ENCODE assay signal across 22 cellular contexts in the genomic region with DNA sequence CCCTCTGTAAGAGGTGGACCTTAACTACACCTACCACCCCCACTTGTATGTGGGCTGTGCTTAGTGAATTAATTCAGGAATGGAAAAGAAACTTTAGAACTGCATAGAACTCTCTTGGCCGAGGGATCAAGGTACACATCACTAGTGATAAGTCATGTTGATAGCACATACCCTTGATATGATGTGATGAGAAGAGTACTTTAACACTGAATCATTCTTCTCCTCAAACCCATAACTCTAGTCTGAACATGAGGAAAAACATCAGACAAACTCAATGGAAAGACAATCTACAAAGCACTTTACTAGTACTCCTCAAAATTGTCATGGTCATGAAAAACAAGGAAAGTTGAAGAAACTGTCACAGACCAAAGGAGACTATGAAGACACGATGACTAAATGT.
DNase-seq lines count a peak whose midpoint lies in the region; ATAC-seq, FAIRE-seq and TF ChIP-seq lines count a peak whose summit lies in the region.
"Had no signal": no experiment of that assay in that cellular context is flagged by ENCODE, and none has a peak within 500 bp of the region (broad histone marks: within the 10 kb centered on the region; RNA-seq: fewer than 3 reads in every experiment).

No MANE protein-coding gene starts in this region.

- H3K27me3 ChIP-seq in mammary epithelial cell (ENCODE audit: insufficient read depth, low read length) (no peaks in the 10 kb centered on the region), small intestine (ENCODE audit: control insufficient read depth in 2 of 2, insufficient read depth in 2 of 2, low read length in 2 of 2) (no peaks in the 10 kb centered on the region)
- H3K27me3 ChIP-seq: BLaER1 had no signal

- no peak overlapping the region for H3K4me3 Mint-ChIP-seq in MCF 10A (ENCODE audit: unreplicated experiment)
- H3K4me3 Mint-ChIP-seq: B cell; CD4-positive, CD25-positive, alpha-beta regulatory T cell; CD8-positive, alpha-beta T cell; H9; HFFc6 had no signal

- H3K4me3 ChIP-seq in mammary epithelial cell (replicated peaks in 1 of 3; ENCODE audit: insufficient read depth in 1 of 3, low read depth in 2 of 3, low read length in 3 of 3) (no peak overlapping the region), epithelial cell of esophagus (ENCODE audit: low read length) (no peak overlapping the region), small intestine (ENCODE audit: low read depth in 1 of 2, low read length in 2 of 2) (no peak overlapping the region)
- H3K4me3 ChIP-seq: BLaER1, GM23248 had no signal

- H3K27ac ChIP-seq in mammary epithelial cell (ENCODE audit: insufficient read depth, low read depth, low read length) (no peak overlapping the region), small intestine (ENCODE audit: low read depth in 1 of 2, low read length in 1 of 2) (no peak overlapping the region)
- H3K27ac ChIP-seq: 22Rv1, BLaER1, C4-2B, GM23248 had no signal

- no peaks in the 10 kb centered on the region for H4K20me1 ChIP-seq in mammary epithelial cell (ENCODE audit: insufficient read depth, low read length)
- H4K20me1 ChIP-seq: BLaER1 had no signal

- BruUV-seq in mammary epithelial cell (replicated peaks; lab: Mats Ljungman, UMichigan) (no TSS peak), MCF 10A (replicated peaks; lab: Mats Ljungman, UMichigan) (no TSS peak)

- no peak overlapping the region for H3K9ac ChIP-seq in mammary epithelial cell (ENCODE audit: insufficient read depth, low read length)
- H3K9ac ChIP-seq: BLaER1, GM23248 had no signal

- intact Hi-C loops in mammary epithelial cell (cut with micrococcal nuclease), result no loop called here
- intact Hi-C loops in MCF 10A (cut with micrococcal nuclease), result no loop called here

- no peak for TF ChIP-seq CTCF in mammary epithelial cell (conservative IDR thresholded peaks at IDR 0.05 in 1 of 2, IDR thresholded peaks at IDR 0.05 in 1 of 2; ENCODE audit: extremely low read depth in 1 of 2, insufficient read depth in 1 of 2, low read depth in 1 of 2, low read length in 2 of 2)
- TF ChIP-seq CTCF in MCF 10A (IDR thresholded peaks at IDR 0.05; ENCODE audit: unreplicated experiment), result no peak
- TF ChIP-seq CTCF in epithelial cell of esophagus (IDR thresholded peaks at IDR 0.05; ENCODE audit: insufficient read depth, low read depth, low read length, missing control alignments), result no peak

- peak; percentile 8 for DNase-seq in mammary epithelial cell
- DNase-seq in MCF 10A (ENCODE audit: unreplicated experiment), result no peak
- DNase-seq in epithelial cell of esophagus (ENCODE audit: low read depth), result peak; percentile 51
- DNase-seq in small intestine, result peak; percentile 63
- DNase-seq in left lobe of liver (ENCODE audit: low spot score), result no peak
- DNase-seq in HEK293T (ENCODE audit: extremely low spot score), result no peak
- DNase-seq: Caco-2; CD4-positive, CD25-positive, alpha-beta regulatory T cell; CD8-positive, alpha-beta T cell; DMS153; DND-41; GM23248; H9; HFFc6 had no signal

- no peak overlapping the region for H2AFZ ChIP-seq in mammary epithelial cell (ENCODE audit: low read depth, low read length)
- H2AFZ ChIP-seq: GM23248 had no signal

- dilution Hi-C loops in mammary epithelial cell (cut with HindIII; ENCODE audit: low sequenced_read_pairs), result no loop called here

- H3K9me3 ChIP-seq in mammary epithelial cell (replicated peaks; ENCODE audit: insufficient read depth, low read length) (no peaks in the 10 kb centered on the region), small intestine (ENCODE audit: control insufficient read depth, low read depth) (no peaks in the 10 kb centered on the region)
- H3K9me3 ChIP-seq: BLaER1, Caco-2 had no signal

- no peak for FAIRE-seq in small intestine (lab: Jason Lieb, UNC)
- FAIRE-seq: A204.1, G401.6, H1 had no signal

- no peaks in the 10 kb centered on the region for H3K4me1 Mint-ChIP-seq in MCF 10A (ENCODE audit: insufficient read depth, unreplicated experiment)
- H3K4me1 Mint-ChIP-seq: B cell; CD4-positive, CD25-positive, alpha-beta regulatory T cell; H9 had no signal

- ATAC-seq in left lobe of liver, result no peak
- ATAC-seq: CD8-positive, alpha-beta T cell; HCT116 had no signal

- CTCF ChIA-PET in mammary epithelial cell (lab: Charles Lee; ENCODE audit: low non-redundant PET) (no interaction called here), MCF 10A (lab: Yijun Ruan, JAX) (no interaction called here), HEK293T (lab: Yijun Ruan, JAX) (no interaction called here)

- no peak overlapping the region for H3K27ac Mint-ChIP-seq in MCF 10A (ENCODE audit: low read depth, unreplicated experiment)
- H3K27ac Mint-ChIP-seq: B cell; CD8-positive, alpha-beta T cell; H9; HFFc6 had no signal

- no peaks in the 10 kb centered on the region for H3K9me3 Mint-ChIP-seq in MCF 10A (ENCODE audit: unreplicated experiment)
- H3K9me3 Mint-ChIP-seq: CD8-positive, alpha-beta T cell; H9 had no signal

- 63% methylated on average over 2 of the region's 2 CpGs for WGBS in mammary epithelial cell (ENCODE audit: low coverage, missing lambda C conversion rate)
- 51 to 70% (median 59%) methylated on average over 2 of the region's 2 CpGs for WGBS in small intestine, 3 donors

- H3K79me2 ChIP-seq in mammary epithelial cell (ENCODE audit: insufficient read depth, low read length), result no peaks in the 10 kb centered on the region

- in situ Hi-C loops in mammary epithelial cell (cut with MboI; ENCODE audit: low sequenced_read_pairs in 2 of 2), result no loop called here

- no peaks in the 10 kb centered on the region for H3K27me3 Mint-ChIP-seq in MCF 10A (ENCODE audit: insufficient read depth, unreplicated experiment)
- H3K27me3 Mint-ChIP-seq: B cell had no signal

- no peak overlapping the region for H3K4me2 ChIP-seq in mammary epithelial cell (ENCODE audit: insufficient read depth, low read depth, low read length)
- H3K4me2 ChIP-seq: BLaER1 had no signal

- no peaks in the 10 kb centered on the region for H3K4me1 ChIP-seq in mammary epithelial cell (ENCODE audit: insufficient read depth, low read length)
- H3K4me1 ChIP-seq in small intestine (ENCODE audit: control insufficient read depth in 2 of 2, insufficient read depth in 1 of 2, low read depth in 1 of 2, low read length in 1 of 2), result no peaks in the 10 kb centered on the region
- H3K4me1 ChIP-seq: BLaER1, Caco-2 had no signal

- H3K36me3 Mint-ChIP-seq in MCF 10A (ENCODE audit: insufficient read depth, unreplicated experiment), result no peaks in the 10 kb centered on the region
- H3K36me3 Mint-ChIP-seq: CD4-positive, CD25-positive, alpha-beta regulatory T cell; CD8-positive, alpha-beta T cell had no signal

- POLR2A ChIA-PET in MCF 10A (lab: Yijun Ruan, JAX) (no interaction called here), HEK293T (lab: Yijun Ruan, JAX) (no interaction called here)

- H3K36me3 ChIP-seq in mammary epithelial cell (ENCODE audit: insufficient read depth, low read length) (no peaks in the 10 kb centered on the region), small intestine (ENCODE audit: control insufficient read depth in 2 of 2, insufficient read depth in 2 of 2, low read length in 2 of 2) (no peaks in the 10 kb centered on the region)
- H3K36me3 ChIP-seq: BLaER1 had no signal

TF ChIP-seq in HEK293T, 16 proteins besides CTCF, POLR2A, EP300 and RAD21:
- TF ChIP-seq ZNF384 (IDR thresholded peaks at IDR 0.05), result no peak
- TF ChIP-seq L3MBTL2 (conservative IDR thresholded peaks at IDR 0.05), result no peak
- TF ChIP-seq SUZ12 (IDR thresholded peaks at IDR 0.05), result no peak
- no peak for TF ChIP-seq TARDBP (IDR thresholded peaks at IDR 0.05)
- TF ChIP-seq FOXK2 (IDR thresholded peaks at IDR 0.05), result no peak
- TF ChIP-seq BHLHE40 (IDR thresholded peaks at IDR 0.05; ENCODE audit: borderline replicate concordance), result no peak
- TF ChIP-seq NFRKB (IDR thresholded peaks at IDR 0.05), result no peak
- no peak for TF ChIP-seq ELF4 (IDR thresholded peaks at IDR 0.05)
- TF ChIP-seq HDGF (IDR thresholded peaks at IDR 0.05; ENCODE audit: borderline replicate concordance), result no peak
- no peak for TF ChIP-seq ARNT (IDR thresholded peaks at IDR 0.05)
- no peak for TF ChIP-seq CTBP1 (IDR thresholded peaks at IDR 0.05; ENCODE audit: borderline replicate concordance)
- no peak for TF ChIP-seq LEF1 (IDR thresholded peaks at IDR 0.05; ENCODE audit: borderline replicate concordance)
- TF ChIP-seq, protein P1, sequence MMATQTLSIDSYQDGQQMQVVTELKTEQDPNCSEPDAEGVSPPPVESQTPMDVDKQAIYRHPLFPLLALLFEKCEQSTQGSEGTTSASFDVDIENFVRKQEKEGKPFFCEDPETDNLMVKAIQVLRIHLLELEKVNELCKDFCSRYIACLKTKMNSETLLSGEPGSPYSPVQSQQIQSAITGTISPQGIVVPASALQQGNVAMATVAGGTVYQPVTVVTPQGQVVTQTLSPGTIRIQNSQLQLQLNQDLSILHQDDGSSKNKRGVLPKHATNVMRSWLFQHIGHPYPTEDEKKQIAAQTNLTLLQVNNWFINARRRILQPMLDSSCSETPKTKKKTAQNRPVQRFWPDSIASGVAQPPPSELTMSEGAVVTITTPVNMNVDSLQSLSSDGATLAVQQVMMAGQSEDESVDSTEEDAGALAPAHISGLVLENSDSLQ (IDR thresholded peaks at IDR 0.05), result no peak
- no peak for TF ChIP-seq FOXA1 (IDR thresholded peaks at IDR 0.05)
- no peak for TF ChIP-seq FOXM1 (IDR thresholded peaks at IDR 0.05; ENCODE audit: borderline replicate concordance)
- TF ChIP-seq SP1 (IDR thresholded peaks at IDR 0.05), result no peak

Comparison
In these comparisons a context has a peak if more than half of its experiments do, and no peak if none do; other contexts are left out.
1. DNase-seq: peak in mammary epithelial cell (single experiment), epithelial cell of esophagus (single experiment) and small intestine (single experiment); none in MCF 10A (single experiment), left lobe of liver (single experiment) and HEK293T (single experiment).